ENCODE assay signal across 8 cellular contexts in the genomic region with DNA sequence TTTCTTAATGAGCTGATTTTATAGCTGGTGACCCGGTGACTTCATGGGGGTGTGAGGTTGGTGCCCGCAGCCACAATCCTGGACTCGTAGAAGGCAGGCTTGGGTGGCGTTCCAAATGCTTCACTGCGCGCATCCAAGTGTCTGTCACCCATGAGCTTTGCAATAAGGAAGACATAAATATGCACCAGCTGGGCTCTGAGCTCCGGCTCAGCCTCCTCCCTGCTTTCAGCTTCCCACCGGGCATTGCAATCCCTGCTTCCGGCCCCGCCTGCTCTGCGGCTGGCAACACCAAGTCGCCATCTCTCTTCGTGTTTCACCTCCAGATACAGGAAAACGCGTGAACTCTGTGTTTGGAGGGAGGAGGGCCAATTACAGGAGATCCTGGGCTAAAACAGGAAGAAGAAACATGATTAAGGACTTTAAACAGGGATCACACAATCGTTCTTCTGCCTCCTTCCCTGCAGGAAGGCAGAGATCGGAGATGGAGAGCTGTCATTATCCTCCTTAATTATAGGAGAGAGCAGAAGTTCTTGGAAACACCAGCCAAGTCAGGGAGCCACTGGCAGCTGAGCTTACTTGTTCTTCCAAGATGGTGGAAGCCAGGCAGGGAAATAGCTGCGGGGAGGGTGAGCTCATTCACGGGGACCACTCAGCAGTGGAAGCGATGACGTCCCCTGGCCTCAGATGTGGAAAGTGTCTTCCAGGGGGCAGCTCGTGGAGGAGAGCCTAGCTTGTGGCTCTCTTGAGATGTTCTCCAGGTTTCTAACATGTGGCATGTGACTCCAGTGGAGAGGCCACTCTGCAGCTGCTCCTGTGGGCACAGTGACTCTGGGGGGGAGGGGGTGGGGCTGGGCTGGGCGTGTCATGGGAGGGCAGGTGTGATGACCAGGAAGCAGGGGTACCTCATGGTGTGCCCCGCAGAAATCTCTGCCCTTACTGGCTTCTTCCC.
DNase-seq lines count a peak whose midpoint lies in the region; ATAC-seq lines count a peak whose summit lies in the region.

No MANE protein-coding gene starts in this region.

- no peaks in the 10 kb centered on the region for H3K27me3 ChIP-seq in mucosa of rectum (ENCODE audit: control insufficient read depth in 2 of 2, insufficient read depth in 2 of 2, low read length in 2 of 2)

- H3K4me3 ChIP-seq in mucosa of rectum (ENCODE audit: low read length in 2 of 2) = peak overlapping the region; percentile 36 to 49

- ATAC-seq in HG02884 (IDR thresholded peaks at IDR 0.05; ENCODE audit: unreplicated experiment) = peak; percentile 11

- peak overlapping the region; percentile 19 to 55 for H3K27ac ChIP-seq in mucosa of rectum (ENCODE audit: low read depth in 2 of 2, low read length in 2 of 2)

- H3K36me3 ChIP-seq in mucosa of rectum (ENCODE audit: control insufficient read depth in 2 of 2, insufficient read depth in 2 of 2, low read length in 2 of 2) = no peaks in the 10 kb centered on the region

- H3K9me3 ChIP-seq in mucosa of rectum (ENCODE audit: control insufficient read depth in 2 of 2, low read length in 2 of 2) = no peaks in the 10 kb centered on the region

- DNase-seq in DMS53 (lab: John Stamatoyannopoulos, UW) (peak; percentile 95), RPMI7951 (ENCODE audit: low read depth) (peak; percentile 10), KG1 (lab: John Stamatoyannopoulos, UW) (no peak), NCI-H1930 (lab: John Stamatoyannopoulos, UW) (no peak), MV-4-11 (lab: John Stamatoyannopoulos, UW) (no peak)
- DNase-seq in activated T-cell treated with anti-CD3 and anti-CD28 coated beads, Interleukin-2, amount 50 U/mL, for 1 hour = no peak

- H3K9ac ChIP-seq in mucosa of rectum (ENCODE audit: low read depth in 1 of 2, low read length in 2 of 2) = peak overlapping the region; percentile 29 to 32

- H3K4me1 ChIP-seq in mucosa of rectum (ENCODE audit: control insufficient read depth in 2 of 2, insufficient read depth in 2 of 2, low read length in 2 of 2) = peaks cover 20 to 26% of the 10 kb centered on the region in 2 donors

Comparison
In these comparisons a context has a peak if more than half of its experiments do, and no peak if none do; other contexts are left out.
1. DNase-seq: peak in DMS53 (single experiment) and RPMI7951 (single experiment); none in KG1 (single experiment), NCI-H1930 (0 of 2), activated T-cell treated with anti-CD3 and anti-CD28 coated beads, Interleukin-2, amount 50 U/mL, for 1 hour (single experiment) and MV-4-11 (single experiment).